24 cellular contexts compared by ENCODE assay signal in the genomic region with DNA sequence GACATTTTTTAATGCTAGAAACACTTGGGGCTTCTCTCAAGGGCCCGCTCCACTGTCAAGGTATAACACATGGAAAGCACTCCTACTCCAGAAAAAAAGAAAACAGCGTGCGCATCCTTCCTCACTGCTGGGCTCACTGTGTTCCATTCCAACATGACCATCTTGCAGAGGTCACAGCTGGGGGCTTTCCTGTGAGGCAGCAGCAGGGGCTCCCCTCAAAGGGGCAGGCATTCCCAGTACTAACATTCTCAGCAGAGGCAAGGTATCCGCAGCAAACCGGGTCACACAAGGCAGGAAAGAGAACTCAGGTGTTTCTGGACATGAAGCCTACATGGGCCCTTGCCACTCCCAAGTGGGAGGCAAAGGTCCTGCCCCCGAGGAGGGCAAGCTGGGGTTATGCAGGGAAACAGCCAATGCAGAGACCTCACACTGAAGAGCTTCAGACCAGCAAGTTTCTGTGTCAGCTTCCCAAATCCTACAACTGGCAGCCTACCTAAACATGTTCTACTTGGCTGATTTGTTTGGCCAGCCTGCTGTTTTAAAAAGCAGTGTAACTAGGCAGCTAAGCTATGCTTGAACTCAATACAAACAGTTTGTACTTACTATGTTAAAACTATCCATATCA. TPM values are rescaled to one million over a fixed set of nuclear protein-coding genes. Genes with fewer than 3 reads are reported as not detected.
A peak's percentile ranks its signal among the peaks of the same experiment; 100 is the strongest.
DNase-seq lines count a peak whose midpoint lies in the region; ATAC-seq and TF ChIP-seq lines count a peak whose summit lies in the region.
"Had no signal": no experiment of that assay in that cellular context is flagged by ENCODE, and none has a peak within 500 bp of the region (broad histone marks: within the 10 kb centered on the region; RNA-seq: fewer than 3 reads in every experiment).

No MANE protein-coding gene starts in this region.

- no peak overlapping the region for H3K4me3 ChIP-seq in choroid plexus epithelial cell (ENCODE audit: low read depth, low read length)
- H3K4me3 ChIP-seq: coronary artery had no signal

- H3K27me3 Mint-ChIP-seq in activated naive CD4-positive, alpha-beta T cell treated with anti-CD3 and anti-CD28 coated beads, Interleukin-2, amount 10 ng/mL, durations not matched to agents 7 days and 5 days, result no peaks in the 10 kb centered on the region
- H3K27me3 Mint-ChIP-seq in CD4-positive, alpha-beta T cell, result no peaks in the 10 kb centered on the region
- H3K27me3 Mint-ChIP-seq: activated T-cell treated with anti-CD3 and anti-CD28 coated beads, Interleukin-2, amount 50 U/mL, for 24 hours; B cell; type B pancreatic cell had no signal

- no peak overlapping the region for H3K4me3 Mint-ChIP-seq in activated naive CD4-positive, alpha-beta T cell treated with anti-CD3 and anti-CD28 coated beads, Interleukin-2, amount 10 ng/mL, durations not matched to agents 7 days and 5 days
- H3K4me3 Mint-ChIP-seq in CD4-positive, alpha-beta T cell, result no peak overlapping the region
- H3K4me3 Mint-ChIP-seq: activated T-cell treated with anti-CD3 and anti-CD28 coated beads, Interleukin-2, amount 50 U/mL, for 24 hours; B cell; natural killer cell; type B pancreatic cell had no signal

- peak overlapping the region; percentile 75 for H3K27ac Mint-ChIP-seq in activated naive CD4-positive, alpha-beta T cell treated with anti-CD3 and anti-CD28 coated beads, Interleukin-2, amount 10 ng/mL, durations not matched to agents 7 days and 5 days
- H3K27ac Mint-ChIP-seq in CD4-positive, alpha-beta T cell, result no peak overlapping the region
- H3K27ac Mint-ChIP-seq: B cell, natural killer cell, type B pancreatic cell had no signal

- peaks cover 29% of the 10 kb centered on the region for H3K4me1 Mint-ChIP-seq in activated naive CD4-positive, alpha-beta T cell treated with anti-CD3 and anti-CD28 coated beads, Interleukin-2, amount 10 ng/mL, durations not matched to agents 7 days and 5 days
- H3K4me1 Mint-ChIP-seq in CD4-positive, alpha-beta T cell (ENCODE audit: low read depth), result peaks cover 28% of the 10 kb centered on the region

- CTCF ChIA-PET in activated naive CD4-positive, alpha-beta T cell treated with anti-CD3 and anti-CD28 coated beads, Interleukin-2, amount 10 ng/mL, durations not matched to agents 7 days and 5 days (lab: Charles Lee), result no interaction called here
- CTCF ChIA-PET in CD4-positive, alpha-beta T cell (lab: Charles Lee), result no interaction called here

- peaks cover 45% of the 10 kb centered on the region for H3K36me3 Mint-ChIP-seq in activated naive CD4-positive, alpha-beta T cell treated with anti-CD3 and anti-CD28 coated beads, Interleukin-2, amount 10 ng/mL, durations not matched to agents 7 days and 5 days
- peaks cover 39% of the 10 kb centered on the region for H3K36me3 Mint-ChIP-seq in CD4-positive, alpha-beta T cell (ENCODE audit: low read depth)
- H3K36me3 Mint-ChIP-seq: natural killer cell had no signal

- no peaks in the 10 kb centered on the region for H3K9me3 Mint-ChIP-seq in activated naive CD4-positive, alpha-beta T cell treated with anti-CD3 and anti-CD28 coated beads, Interleukin-2, amount 10 ng/mL, durations not matched to agents 7 days and 5 days
- H3K9me3 Mint-ChIP-seq in CD4-positive, alpha-beta T cell, result no peaks in the 10 kb centered on the region
- H3K9me3 Mint-ChIP-seq: activated T-cell treated with anti-CD3 and anti-CD28 coated beads, Interleukin-2, amount 50 U/mL, for 24 hours; natural killer cell; type B pancreatic cell had no signal

- no peak for TF ChIP-seq CTCF in choroid plexus epithelial cell (conservative IDR thresholded peaks at IDR 0.05; ENCODE audit: low read depth, low read length)
- no peak for TF ChIP-seq CTCF in CD4-positive, alpha-beta T cell (IDR thresholded peaks at IDR 0.05)

- no peak overlapping the region for H3K27ac ChIP-seq in CD4-positive, alpha-beta T cell (ENCODE audit: low read depth, low read length)
- H3K27ac ChIP-seq: coronary artery had no signal

- intact Hi-C loops in CD4-positive, alpha-beta T cell (cut with DNase I, micrococcal nuclease), result no loop called here

- H3K27me3 ChIP-seq in CD4-positive, alpha-beta T cell (ENCODE audit: control insufficient read depth, insufficient read depth, low read length), result no peaks in the 10 kb centered on the region

- no peaks in the 10 kb centered on the region for H3K9me3 ChIP-seq in CD4-positive, alpha-beta T cell (ENCODE audit: control insufficient read depth, low read length)

- no peak for ATAC-seq in CD4-positive, alpha-beta T cell (ENCODE audit: poor library complexity)
- ATAC-seq: left colon, natural killer cell had no signal

- POLR2A ChIA-PET in CD4-positive, alpha-beta T cell (lab: Charles Lee), result no interaction called here

- no peak for DNase-seq in activated naive CD4-positive, alpha-beta T cell treated with anti-CD3 and anti-CD28 coated beads, Interleukin-2, amount 10 ng/mL, durations not matched to agents 7 days and 5 days
- no peak for DNase-seq in activated naive CD4-positive, alpha-beta T cell treated with anti-CD3 and anti-CD28 coated beads, Interleukin-2, amount 50 U/mL, for 16 hours
- peak; percentile 48 for DNase-seq in choroid plexus epithelial cell (ENCODE audit: low read depth)
- peak; percentile 14 for DNase-seq in iPS-NIHi7 (ENCODE audit: extremely low spot score)
- DNase-seq in renal cortical epithelial cell (ENCODE audit: low read depth), result peak; percentile 62
- DNase-seq in CD4-positive, alpha-beta T cell, result no peak
- no peak for DNase-seq in NCI-H2107 treated with DMSO at 0.1 percent for 48 hours (lab: John Stamatoyannopoulos, UW; ENCODE audit: unreplicated experiment)
- DNase-seq in HUDEP-2 (lab: John Stamatoyannopoulos, UW; ENCODE audit: unreplicated experiment in 76 of 76), result no peak
- DNase-seq: activated CD4-positive, alpha-beta T cell treated with anti-CD3 and anti-CD28 coated beads for 1 hour; activated T-cell treated with anti-CD3 and anti-CD28 coated beads, Interleukin-2, amount 50 U/mL, for 24 hours; amniotic stem cell; DMS153; left colon; midbrain; MV-4-11; natural killer cell; NCI-H2171 treated with DMSO at 0.1 percent for 48 hours; NCI-H526; posterior cingulate gyrus; stimulated activated CD8-positive, alpha-beta memory T cell treated with anti-CD3 and anti-CD28 coated beads, Interleukin-4, amount 100 ng/mL, for 48 hours; T-helper 1 cell had no signal

RNA-seq across cellular contexts. Expression of gene BDH1, which starts 6.4 kb away (rescaled TPM):
- total RNA-seq in renal cortical epithelial cell, result 4.0 and 6.6 TPM in 2 replicates
- total RNA-seq in CD4-positive, alpha-beta T cell, result 10 to 100 TPM; 17.7 to 22.2 TPM

Comparison
In these comparisons a context has a peak if more than half of its experiments do, and no peak if none do; other contexts are left out.
1. DNase-seq: peak in choroid plexus epithelial cell (single experiment), iPS-NIHi7 (single experiment) and renal cortical epithelial cell (single experiment); none in activated naive CD4-positive, alpha-beta T cell treated with anti-CD3 and anti-CD28 coated beads, Interleukin-2, amount 10 ng/mL, durations not matched to agents 7 days and 5 days (single experiment), activated naive CD4-positive, alpha-beta T cell treated with anti-CD3 and anti-CD28 coated beads, Interleukin-2, amount 50 U/mL, for 16 hours (single experiment), CD4-positive, alpha-beta T cell (0 of 10), NCI-H2107 treated with DMSO at 0.1 percent for 48 hours (single experiment) and HUDEP-2 (0 of 76).